ENCODE assay signal across 18 cellular contexts in the genomic region with DNA sequence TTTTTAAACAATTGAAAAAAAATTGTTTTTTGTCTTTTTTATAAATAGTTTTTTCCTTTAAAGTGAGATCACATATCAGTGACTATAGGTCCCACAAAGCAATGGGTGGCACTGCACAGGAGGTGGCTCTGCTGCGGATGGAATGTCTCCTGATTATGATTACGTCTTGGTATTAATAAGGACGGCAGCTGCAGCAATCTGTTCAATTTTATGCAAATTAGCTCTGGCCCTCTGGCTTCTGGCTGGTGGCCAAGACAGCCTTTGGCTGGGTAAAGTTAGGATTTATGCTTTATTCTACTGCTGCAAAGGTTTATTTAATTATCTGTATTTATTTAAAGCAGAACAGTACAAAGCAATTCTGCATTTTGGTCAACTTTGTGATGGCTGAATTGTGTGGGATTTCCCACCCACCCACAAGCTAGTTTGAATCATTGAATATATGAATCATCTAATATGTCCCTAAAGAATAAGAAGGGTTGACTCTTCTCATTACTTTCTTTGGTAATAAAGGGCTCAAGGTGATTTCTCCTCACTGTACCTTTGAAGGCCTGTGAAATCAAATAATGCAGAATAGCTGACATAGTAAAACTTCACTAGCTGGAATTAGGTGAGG.
DNase-seq lines count a peak whose midpoint lies in the region; ATAC-seq, FAIRE-seq and TF ChIP-seq lines count a peak whose summit lies in the region.
"Had no signal": no experiment of that assay in that cellular context is flagged by ENCODE, and none has a peak within 500 bp of the region (broad histone marks: within the 10 kb centered on the region; RNA-seq: fewer than 3 reads in every experiment).

No MANE protein-coding gene starts in this region.

- no peaks in the 10 kb centered on the region for H3K27me3 ChIP-seq in astrocyte (ENCODE audit: insufficient read depth, low read length)
- H3K27me3 ChIP-seq: colonic mucosa had no signal

- H3K4me1 ChIP-seq in astrocyte (ENCODE audit: insufficient read depth, low read length) = no peaks in the 10 kb centered on the region
- H3K4me1 ChIP-seq: colonic mucosa had no signal

- H3K9me3 ChIP-seq in astrocyte (ENCODE audit: insufficient read depth, low read depth, low read length) = no peaks in the 10 kb centered on the region
- H3K9me3 ChIP-seq: colonic mucosa had no signal

- no peaks in the 10 kb centered on the region for H3K79me2 ChIP-seq in astrocyte (ENCODE audit: insufficient read depth, low read length)

- peaks cover 10% of the 10 kb centered on the region for H3K4me1 Mint-ChIP-seq in astrocyte (ENCODE audit: low read depth, unreplicated experiment)
- peaks cover 16% of the 10 kb centered on the region for H3K4me1 Mint-ChIP-seq in mesothelial cell of epicardium
- no peaks in the 10 kb centered on the region for H3K4me1 Mint-ChIP-seq in nephron progenitor cell
- H3K4me1 Mint-ChIP-seq: activated naive CD8-positive, alpha-beta T cell treated with anti-CD3 and anti-CD28 coated beads, Interleukin-2, amount 50 U/mL, for 24 hours had no signal

- no peak for ATAC-seq in HG03565 (IDR thresholded peaks at IDR 0.05; ENCODE audit: unreplicated experiment)
- ATAC-seq: activated naive CD8-positive, alpha-beta T cell treated with anti-CD3 and anti-CD28 coated beads, Interleukin-2, amount 50 U/mL, for 24 hours; esophagus mucosa; HCT116; Panc1 had no signal

- H3K36me3 Mint-ChIP-seq in astrocyte (ENCODE audit: low read depth, unreplicated experiment) (no peaks in the 10 kb centered on the region), mesothelial cell of epicardium (no peaks in the 10 kb centered on the region), nephron progenitor cell (ENCODE audit: low read depth) (no peaks in the 10 kb centered on the region)

- TF ChIP-seq CTCF in AG10803 (conservative IDR thresholded peaks at IDR 0.05; ENCODE audit: low read length) (no peak), astrocyte (IDR thresholded peaks at IDR 0.05; ENCODE audit: insufficient read depth, low read depth, low read length) (no peak), mesothelial cell of epicardium (IDR thresholded peaks at IDR 0.05; ENCODE audit: unreplicated experiment) (no peak), nephron progenitor cell (IDR thresholded peaks at IDR 0.05) (no peak)

- DNase-seq in AG10803 (ENCODE audit: low read depth) (peak; percentile 10), M059J (ENCODE audit: low read depth) (peak; percentile 1), astrocyte (ENCODE audit: low read depth) (peak; percentile 36), mesothelial cell of epicardium (ENCODE audit: low spot score in 2 of 2, unreplicated experiment in 2 of 2) (no peak), NCI-H187 (lab: John Stamatoyannopoulos, UW) (no peak), nephron progenitor cell (no peak)
- DNase-seq in activated T-cell treated with anti-CD3 and anti-CD28 coated beads, Interleukin-2, amount 50 U/mL, for 1 hour = no peak
- DNase-seq: activated CD4-positive, alpha-beta T cell treated with anti-CD3 and anti-CD28 coated beads for 48 hours; activated naive CD8-positive, alpha-beta T cell treated with anti-CD3 and anti-CD28 coated beads, Interleukin-2, amount 50 U/mL, for 24 hours; activated T-cell treated with anti-CD3 and anti-CD28 coated beads, Interleukin-2, amount 50 U/mL, for 24 hours; colonic mucosa; DMS53; Kasumi-1 had no signal

- no peak overlapping the region for H3K27ac Mint-ChIP-seq in astrocyte (ENCODE audit: unreplicated experiment)
- H3K27ac Mint-ChIP-seq in mesothelial cell of epicardium = peak overlapping the region; percentile 30
- no peak overlapping the region for H3K27ac Mint-ChIP-seq in nephron progenitor cell
- H3K27ac Mint-ChIP-seq: activated naive CD8-positive, alpha-beta T cell treated with anti-CD3 and anti-CD28 coated beads, Interleukin-2, amount 50 U/mL, for 24 hours; activated T-cell treated with anti-CD3 and anti-CD28 coated beads, Interleukin-2, amount 50 U/mL, for 24 hours; T-helper 2 cell treated with Interferon-gamma antibody and Interleukin-4, amounts not matched to agents 5 μg/mL and 100 μg/mL, for 36 hours had no signal

- H3K27me3 Mint-ChIP-seq in astrocyte (ENCODE audit: low read depth, unreplicated experiment) = no peaks in the 10 kb centered on the region
- no peaks in the 10 kb centered on the region for H3K27me3 Mint-ChIP-seq in mesothelial cell of epicardium (ENCODE audit: low read depth)
- H3K27me3 Mint-ChIP-seq in nephron progenitor cell (ENCODE audit: low read depth, poor library complexity) = peaks cover 4% of the 10 kb centered on the region
- H3K27me3 Mint-ChIP-seq: activated naive CD8-positive, alpha-beta T cell treated with anti-CD3 and anti-CD28 coated beads, Interleukin-2, amount 50 U/mL, for 24 hours; activated T-cell treated with anti-CD3 and anti-CD28 coated beads, Interleukin-2, amount 50 U/mL, for 24 hours had no signal

- H4K20me1 ChIP-seq in astrocyte (ENCODE audit: insufficient read depth, low read length) = no peaks in the 10 kb centered on the region

- H3K4me3 ChIP-seq in AG10803 (ENCODE audit: low read length) (no peak overlapping the region), astrocyte (ENCODE audit: insufficient read depth, low read depth, low read length) (no peak overlapping the region)
- H3K4me3 ChIP-seq: colonic mucosa had no signal

- H3K9me3 Mint-ChIP-seq in astrocyte (ENCODE audit: unreplicated experiment) (peaks cover 1% of the 10 kb centered on the region), mesothelial cell of epicardium (no peaks in the 10 kb centered on the region), nephron progenitor cell (no peaks in the 10 kb centered on the region)
- H3K9me3 Mint-ChIP-seq: T-helper 2 cell treated with Interferon-gamma antibody and Interleukin-4, amounts not matched to agents 5 μg/mL and 100 μg/mL, for 36 hours had no signal

- H2AFZ ChIP-seq in astrocyte (ENCODE audit: low read depth, low read length) = no peak overlapping the region

- no peaks in the 10 kb centered on the region for H3K36me3 ChIP-seq in astrocyte (ENCODE audit: insufficient read depth, low read length)
- H3K36me3 ChIP-seq: colonic mucosa had no signal

- H3K27ac ChIP-seq in astrocyte (ENCODE audit: low read depth, low read length) = no peak overlapping the region
- H3K27ac ChIP-seq: colonic mucosa had no signal

- H3K4me3 Mint-ChIP-seq in astrocyte (ENCODE audit: unreplicated experiment) = no peak overlapping the region
- no peak overlapping the region for H3K4me3 Mint-ChIP-seq in mesothelial cell of epicardium
- no peak overlapping the region for H3K4me3 Mint-ChIP-seq in nephron progenitor cell
- H3K4me3 Mint-ChIP-seq: activated naive CD8-positive, alpha-beta T cell treated with anti-CD3 and anti-CD28 coated beads, Interleukin-2, amount 50 U/mL, for 24 hours; activated T-cell treated with anti-CD3 and anti-CD28 coated beads, Interleukin-2, amount 50 U/mL, for 24 hours; T-helper 2 cell treated with Interferon-gamma antibody and Interleukin-4, amounts not matched to agents 5 μg/mL and 100 μg/mL, for 36 hours had no signal

- FAIRE-seq in astrocyte (lab: Jason Lieb, UNC) = no peak

- H3K9ac ChIP-seq in astrocyte (ENCODE audit: low read length) = no peak overlapping the region

- no peak overlapping the region for H3K4me2 ChIP-seq in astrocyte (ENCODE audit: low read length)

Comparison
In these comparisons a context has a peak if more than half of its experiments do, and no peak if none do; other contexts are left out.
1. DNase-seq: peak in AG10803 (single experiment), M059J (single experiment) and astrocyte (single experiment); none in mesothelial cell of epicardium (0 of 2), activated T-cell treated with anti-CD3 and anti-CD28 coated beads, Interleukin-2, amount 50 U/mL, for 1 hour (single experiment), NCI-H187 (0 of 2) and nephron progenitor cell (single experiment).